Comparison of ENCODE assay signal across 25 cellular contexts in the genomic region with DNA sequence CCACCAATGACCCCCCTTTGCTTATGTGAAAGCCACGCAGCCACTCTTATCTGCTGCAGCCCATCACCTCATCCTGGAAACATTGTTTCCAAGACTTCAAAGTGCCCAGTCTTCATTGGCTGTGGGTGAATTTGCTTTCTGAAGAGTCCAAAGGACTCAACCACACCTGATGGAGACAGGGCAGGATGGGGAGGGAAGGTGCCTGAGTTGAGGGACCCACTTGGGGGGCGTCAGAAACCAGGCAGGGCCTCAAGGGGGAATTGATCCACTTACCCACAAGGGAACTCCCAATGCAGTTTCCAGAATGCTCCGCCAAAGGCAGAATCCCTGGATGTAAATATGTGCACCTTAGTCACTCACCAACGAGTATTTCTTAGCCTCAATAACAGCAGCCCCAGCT.
"Had no signal": no experiment of that assay in that cellular context is flagged by ENCODE, and none has a peak within 500 bp of the region (broad histone marks: within the 10 kb centered on the region; RNA-seq: fewer than 3 reads in every experiment).

No MANE protein-coding gene starts in this region.

- H3K4me1 Mint-ChIP-seq: naive thymus-derived CD8-positive, alpha-beta T cell; nephron; neural crest cell; stimulated activated memory B cell treated with anti-CD40 and anti-IgM and Interleukin-4, amounts not matched to agents 10 μg/mL and 1 μg/mL and 100 μg/mL, for 72 hours; stimulated activated naive CD8-positive, alpha-beta T cell treated with anti-CD3 and anti-CD28 coated beads, Interleukin-15, amount 100 ng/mL, for 72 hours had no signal

- H3K27ac ChIP-seq: left lung, lower lobe of right lung, parathyroid adenoma, right atrium auricular region, right lobe of liver, tibial nerve, vagina had no signal

- H3K36me3 Mint-ChIP-seq: stimulated activated memory B cell treated with anti-CD40 and anti-IgM and Interleukin-4, amounts not matched to agents 10 μg/mL and 1 μg/mL and 100 μg/mL, for 72 hours; type B pancreatic cell had no signal

- ATAC-seq: left cardiac atrium; left lung; lower lobe of right lung; naive thymus-derived CD8-positive, alpha-beta T cell; right lobe of liver; stimulated activated memory B cell treated with anti-CD40 and anti-IgM and Interleukin-4, amounts not matched to agents 10 μg/mL and 1 μg/mL and 100 μg/mL, for 72 hours; stimulated activated naive CD8-positive, alpha-beta T cell treated with anti-CD3 and anti-CD28 coated beads, Interleukin-15, amount 100 ng/mL, for 72 hours had no signal

- H3K9me3 Mint-ChIP-seq: type B pancreatic cell had no signal

- H3K4me3 Mint-ChIP-seq: naive thymus-derived CD8-positive, alpha-beta T cell; nephron; neural crest cell; stimulated activated memory B cell treated with anti-CD40 and anti-IgM and Interleukin-4, amounts not matched to agents 10 μg/mL and 1 μg/mL and 100 μg/mL, for 72 hours; stimulated activated naive CD8-positive, alpha-beta T cell treated with anti-CD3 and anti-CD28 coated beads, Interleukin-15, amount 100 ng/mL, for 72 hours; type B pancreatic cell had no signal

- DNase-seq: hippocampal formation; kidney glomerular epithelial cell; left cardiac atrium; left lung; lower lobe of right lung; mammary epithelial cell; mesenchymal stem cell; naive thymus-derived CD8-positive, alpha-beta T cell; right lobe of liver; stimulated activated CD4-positive, alpha-beta T cell treated with anti-CD3 and anti-CD28 coated beads, Interleukin-1b, Interleukin-23, amount 100 ng/mL, for 48 hours; stimulated activated CD4-positive, alpha-beta T cell treated with anti-CD3 and anti-CD28 coated beads, Interleukin-2, amount 100 ng/mL, for 48 hours; stimulated activated CD4-positive, alpha-beta T cell treated with anti-CD3 and anti-CD28 coated beads, Interleukin-4, amount 100 ng/mL, for 4 hours; stimulated activated CD8-positive, alpha-beta memory T cell treated with anti-CD3 and anti-CD28 coated beads, Interleukin-4, amount 100 ng/mL, for 48 hours; stimulated activated naive CD4-positive, alpha-beta T cell treated with Interleukin-2 at 50 U/mL for 16 hours; stimulated activated naive CD8-positive, alpha-beta T cell treated with anti-CD3 and anti-CD28 coated beads, Interleukin-15, amount 100 ng/mL, for 72 hours; substantia nigra had no signal

- H3K27ac Mint-ChIP-seq: nephron; progenitor cell of endocrine pancreas; stimulated activated memory B cell treated with anti-CD40 and anti-IgM and Interleukin-4, amounts not matched to agents 10 μg/mL and 1 μg/mL and 100 μg/mL, for 72 hours; stimulated activated naive CD8-positive, alpha-beta T cell treated with anti-CD3 and anti-CD28 coated beads, Interleukin-15, amount 100 ng/mL, for 72 hours; type B pancreatic cell had no signal
